In genomic region chr7:149800169-149800555, GRCh38 we compare ENCODE assay signal across 2 cellular contexts.
TF ChIP-seq lines count a peak whose summit lies in the region.

No MANE protein-coding gene starts in this region.

TF ChIP-seq in GM23338, 12 proteins besides CTCF, POLR2A, EP300 and RAD21:
- no peak for TF ChIP-seq POLR2AphosphoS5 (IDR thresholded peaks at IDR 0.05; ENCODE audit: low read depth)
- no peak for TF ChIP-seq REST (IDR thresholded peaks at IDR 0.05; ENCODE audit: unreplicated experiment)
- TF ChIP-seq STAT1 (IDR thresholded peaks at IDR 0.05; ENCODE audit: unreplicated experiment) = no peak
- TF ChIP-seq EZH2phosphoT487 (IDR thresholded peaks at IDR 0.05; ENCODE audit: unreplicated experiment) = no peak
- TF ChIP-seq ZNF331 (CRISPR knock-in tag; IDR thresholded peaks at IDR 0.05; ENCODE audit: low read depth) = no peak
- TF ChIP-seq ZNF114 (CRISPR knock-in tag; IDR thresholded peaks at IDR 0.05) = no peak
- no peak for TF ChIP-seq JUNB (IDR thresholded peaks at IDR 0.05; ENCODE audit: unreplicated experiment)
- no peak for TF ChIP-seq NANOG (IDR thresholded peaks at IDR 0.05; ENCODE audit: borderline replicate concordance)
- TF ChIP-seq, protein P1, sequence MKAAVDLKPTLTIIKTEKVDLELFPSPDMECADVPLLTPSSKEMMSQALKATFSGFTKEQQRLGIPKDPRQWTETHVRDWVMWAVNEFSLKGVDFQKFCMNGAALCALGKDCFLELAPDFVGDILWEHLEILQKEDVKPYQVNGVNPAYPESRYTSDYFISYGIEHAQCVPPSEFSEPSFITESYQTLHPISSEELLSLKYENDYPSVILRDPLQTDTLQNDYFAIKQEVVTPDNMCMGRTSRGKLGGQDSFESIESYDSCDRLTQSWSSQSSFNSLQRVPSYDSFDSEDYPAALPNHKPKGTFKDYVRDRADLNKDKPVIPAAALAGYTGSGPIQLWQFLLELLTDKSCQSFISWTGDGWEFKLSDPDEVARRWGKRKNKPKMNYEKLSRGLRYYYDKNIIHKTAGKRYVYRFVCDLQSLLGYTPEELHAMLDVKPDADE (IDR thresholded peaks at IDR 0.05) = no peak

TF ChIP-seq in H1, 55 proteins besides CTCF, POLR2A, EP300 and RAD21:
- TF ChIP-seq BRCA1 (IDR thresholded peaks at IDR 0.05; ENCODE audit: low read depth, low read length) (no peak), SAP30 (IDR thresholded peaks at IDR 0.05; ENCODE audit: insufficient read depth, insufficient replicate concordance, low read length) (no peak), SUZ12 (IDR thresholded peaks at IDR 0.05; ENCODE audit: low read length) (no peak), SIN3A (conservative IDR thresholded peaks at IDR 0.05 in 1 of 2, IDR thresholded peaks at IDR 0.05 in 1 of 2; ENCODE audit: low read depth in 1 of 2, low read length in 2 of 2) (no peak), EGR1 (IDR thresholded peaks at IDR 0.05; ENCODE audit: borderline replicate concordance, low read depth, low read length) (no peak), RXRA (IDR thresholded peaks at IDR 0.05; ENCODE audit: insufficient read depth, low read depth, low read length) (no peak), MAFK (IDR thresholded peaks at IDR 0.05; ENCODE audit: low read depth, low read length) (no peak), RFX5 (IDR thresholded peaks at IDR 0.05; ENCODE audit: borderline replicate concordance, low read depth, low read length) (no peak)
